9 cellular contexts compared by ENCODE assay signal in the genomic region with DNA sequence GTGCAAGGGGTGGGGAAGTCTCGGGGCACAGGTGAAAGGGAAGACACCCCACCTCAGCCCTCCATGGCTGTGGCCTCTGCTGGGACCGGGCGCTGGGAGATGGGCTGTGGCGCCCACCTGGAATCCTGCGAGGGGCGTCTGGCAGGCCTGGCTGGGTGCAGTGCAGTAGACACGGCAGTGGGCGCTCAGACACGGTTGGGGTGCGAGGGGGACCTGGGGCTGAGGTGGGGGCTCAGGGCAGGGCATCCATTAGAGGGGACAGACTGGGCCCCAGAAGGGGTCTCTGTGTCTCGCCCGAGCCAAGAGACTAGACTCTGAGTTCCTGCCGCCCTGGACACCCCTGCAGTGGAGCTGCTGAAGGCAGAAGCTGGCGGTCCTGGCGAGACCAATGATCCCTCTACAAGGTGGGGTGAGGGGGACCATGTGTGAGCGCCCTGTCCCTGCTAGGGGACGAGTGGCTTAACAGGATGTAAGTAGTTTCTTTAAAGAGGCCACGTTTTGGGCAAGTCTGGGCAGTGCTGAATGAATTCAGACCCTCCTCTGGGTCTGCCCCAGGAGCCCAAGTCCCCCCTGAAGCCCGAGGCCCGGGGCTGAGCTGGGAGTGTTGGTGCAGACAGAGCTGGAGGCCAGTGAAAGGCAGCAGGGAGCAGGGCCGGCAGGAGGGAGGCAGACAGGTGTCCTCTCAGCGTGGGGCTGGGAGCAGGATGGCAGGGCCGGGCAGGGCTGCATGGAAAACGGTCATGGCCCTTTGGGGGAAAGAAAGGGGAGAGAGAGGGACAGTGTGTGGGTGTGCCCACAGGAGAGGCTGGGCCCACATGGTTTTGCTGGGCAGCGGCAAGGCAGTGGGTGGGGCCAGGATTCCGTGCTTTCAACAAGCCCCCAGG. TPM values are rescaled to one million over a fixed set of nuclear protein-coding genes. Genes with fewer than 3 reads are reported as not detected.
A peak's percentile ranks its signal among the peaks of the same experiment; 100 is the strongest.
DNase-seq lines count a peak whose midpoint lies in the region; ATAC-seq lines count a peak whose summit lies in the region.
"Had no signal": no experiment of that assay in that cellular context is flagged by ENCODE, and none has a peak within 500 bp of the region (broad histone marks: within the 10 kb centered on the region; RNA-seq: fewer than 3 reads in every experiment).

No MANE protein-coding gene starts in this region.

- 81% methylated on average over 26 of the region's 26 CpGs for WGBS in urinary bladder

- no peak overlapping the region for H3K4me3 ChIP-seq in urinary bladder (ENCODE audit: low read depth, low read length)

- H3K4me1 ChIP-seq in urinary bladder (ENCODE audit: insufficient read depth): no peaks in the 10 kb centered on the region

- H3K27ac ChIP-seq in cingulate gyrus (ENCODE audit: low read depth, low read length) (peak overlapping the region; percentile 23), urinary bladder (ENCODE audit: low read depth) (peak overlapping the region; percentile 34)

- no peak for ATAC-seq in HG02981 (IDR thresholded peaks at IDR 0.05; ENCODE audit: unreplicated experiment)

- peak; percentile 30 for DNase-seq in NCI-H82 (lab: John Stamatoyannopoulos, UW)
- no peak for DNase-seq in NCI-H82 treated with DMSO at 0.1 percent for 48 hours (lab: John Stamatoyannopoulos, UW; ENCODE audit: unreplicated experiment)
- peak; percentile 82 for DNase-seq in mesenteric fat pad (ENCODE audit: low spot score)
- no peak for DNase-seq in OCI-M2 (lab: John Stamatoyannopoulos, UW; ENCODE audit: unreplicated experiment)
- DNase-seq in SKM-1 (lab: John Stamatoyannopoulos, UW; ENCODE audit: unreplicated experiment): no peak
- DNase-seq: activated CD4-positive, alpha-beta T cell treated with anti-CD3 and anti-CD28 coated beads for 48 hours had no signal

- H3K36me3 ChIP-seq in urinary bladder (ENCODE audit: insufficient read depth): no peaks in the 10 kb centered on the region

RNA-seq across cellular contexts. Expression of gene HS6ST1, which starts 57.2 kb away (rescaled TPM):
- 38.4 TPM for total RNA-seq in mesenteric fat pad
- 16.9 TPM for total RNA-seq in urinary bladder
- polyA plus RNA-seq in urinary bladder: 40.0 TPM

Comparison
In these comparisons a context has a peak if more than half of its experiments do, and no peak if none do; other contexts are left out.
1. DNase-seq: peak in NCI-H82 (single experiment) and mesenteric fat pad (single experiment); none in NCI-H82 treated with DMSO at 0.1 percent for 48 hours (single experiment), OCI-M2 (single experiment) and SKM-1 (single experiment).